Comparison of ENCODE assay signal across 12 cellular contexts in genomic region chr2:240455719-240456606, GRCh38. TPM values are rescaled to one million over a fixed set of nuclear protein-coding genes. Genes with fewer than 3 reads are reported as not detected.
A peak's percentile ranks its signal among the peaks of the same experiment; 100 is the strongest.
DNase-seq lines count a peak whose midpoint lies in the region; ATAC-seq and TF ChIP-seq lines count a peak whose summit lies in the region.
"Had no signal": no experiment of that assay in that cellular context is flagged by ENCODE, and none has a peak within 500 bp of the region (broad histone marks: within the 10 kb centered on the region; RNA-seq: fewer than 3 reads in every experiment).

No MANE protein-coding gene starts in this region.

- intact Hi-C loops in MCF 10A (cut with micrococcal nuclease) (no loop called here), esophagus muscularis mucosa (cut with DNase I) (no loop called here), mucosa of descending colon (cut with DNase I, micrococcal nuclease) (no loop called here), vagina (cut with DNase I) (no loop called here)

- H3K27ac Mint-ChIP-seq in MCF 10A (ENCODE audit: low read depth, unreplicated experiment): no peak overlapping the region
- H3K27ac Mint-ChIP-seq: immature natural killer cell; naive thymus-derived CD4-positive, alpha-beta T cell; T-cell had no signal

- H3K4me1 ChIP-seq in esophagus muscularis mucosa (peaks cover 30 to 62% (median 47%) of the 10 kb centered on the region in 4 donors), mucosa of descending colon (ENCODE audit: low read depth) (peaks cover 8% of the 10 kb centered on the region), vagina (peaks cover 60% of the 10 kb centered on the region)

- in situ Hi-C loops in T47D (cut with HindIII; ENCODE audit: low pct_unique_long_range_greater_than_20kb, low sequenced_read_pairs): no loop called here

- H3K27ac ChIP-seq in esophagus muscularis mucosa (replicated peaks in 1 of 4) (peak overlapping the region in 1 of 4 donors; percentile 13), vagina (peak overlapping the region; percentile 76)

- H3K36me3 ChIP-seq in esophagus muscularis mucosa (peaks cover 0 to 17% (median 5%) of the 10 kb centered on the region in 4 donors), mucosa of descending colon (ENCODE audit: low read depth) (no peaks in the 10 kb centered on the region), vagina (no peaks in the 10 kb centered on the region)

- H3K4me3 ChIP-seq in esophagus muscularis mucosa (peak overlapping the region; percentile 7 to 40 (median 20)), mucosa of descending colon (no peak overlapping the region), vagina (peak overlapping the region; percentile 25 to 34)
- H3K4me3 ChIP-seq: testis had no signal

- TF ChIP-seq CTCF in MCF 10A (IDR thresholded peaks at IDR 0.05; ENCODE audit: unreplicated experiment): no peak
- TF ChIP-seq CTCF in esophagus muscularis mucosa (IDR thresholded peaks at IDR 0.05): no peak
- no peak for TF ChIP-seq CTCF in mucosa of descending colon (IDR thresholded peaks at IDR 0.05)
- TF ChIP-seq CTCF in vagina (IDR thresholded peaks at IDR 0.05): no peak
- no peak for TF ChIP-seq CTCF in GM10248 (IDR thresholded peaks at IDR 0.05; ENCODE audit: control extremely low read depth, extremely low read depth, low read depth, missing control alignments)

- DNase-seq in T47D (ENCODE audit: low read depth in 1 of 2, low spot score in 1 of 2): peak; percentile 76 to 77
- no peak for DNase-seq in MCF 10A (ENCODE audit: unreplicated experiment)
- no peak for DNase-seq in esophagus muscularis mucosa (ENCODE audit: extremely low spot score)
- peak in 2 of 3 donors; percentile 32 to 43 for DNase-seq in mucosa of descending colon
- no peak for DNase-seq in vagina (ENCODE audit: extremely low spot score in 2 of 2)
- no peak for DNase-seq in GM10248 (ENCODE audit: extremely low spot score)
- no peak for DNase-seq in germinal center (ENCODE audit: low spot score)
- DNase-seq: immature natural killer cell; naive thymus-derived CD4-positive, alpha-beta T cell; T-cell; testis had no signal

- H3K27me3 Mint-ChIP-seq in MCF 10A (ENCODE audit: insufficient read depth, unreplicated experiment): no peaks in the 10 kb centered on the region

- WGBS in esophagus muscularis mucosa: 23% methylated on average over 9 of the region's 59 CpGs

- H3K9me3 ChIP-seq in esophagus muscularis mucosa: no peaks in the 10 kb centered on the region
- H3K9me3 ChIP-seq in mucosa of descending colon: no peaks in the 10 kb centered on the region
- H3K9me3 ChIP-seq in vagina: no peaks in the 10 kb centered on the region
- H3K9me3 ChIP-seq: testis had no signal

- TF ChIP-seq EP300 in esophagus muscularis mucosa (IDR thresholded peaks at IDR 0.05): no peak

- ATAC-seq in mucosa of descending colon: peak; percentile 16
- no peak for ATAC-seq in GM19035 (IDR thresholded peaks at IDR 0.05; ENCODE audit: unreplicated experiment)
- ATAC-seq: naive thymus-derived CD4-positive, alpha-beta T cell; T-cell had no signal

- TF ChIP-seq POLR2A in esophagus muscularis mucosa (IDR thresholded peaks at IDR 0.05; ENCODE audit: low read depth) (no peak), vagina (IDR thresholded peaks at IDR 0.05) (no peak)

- CTCF ChIA-PET in MCF 10A (lab: Yijun Ruan, JAX): interaction anchor here (0.6 to 0.7 kb wide), 2 partner anchors 15 to 17 kb away, joined by 3 read pairs; no protein-coding TSS in a partner anchor
- CTCF ChIA-PET in GM10248 (lab: Yijun Ruan, JAX): no interaction called here

- peaks cover 0 to 40% (median 0%) of the 10 kb centered on the region in 4 donors for H3K27me3 ChIP-seq in esophagus muscularis mucosa
- no peaks in the 10 kb centered on the region for H3K27me3 ChIP-seq in vagina
- H3K27me3 ChIP-seq: testis had no signal

- no peaks in the 10 kb centered on the region for H3K9me3 Mint-ChIP-seq in MCF 10A (ENCODE audit: unreplicated experiment)
- H3K9me3 Mint-ChIP-seq: T-cell had no signal

- H3K4me1 Mint-ChIP-seq in MCF 10A (ENCODE audit: insufficient read depth, unreplicated experiment): no peaks in the 10 kb centered on the region

- H3K4me3 Mint-ChIP-seq in MCF 10A (ENCODE audit: unreplicated experiment): no peak overlapping the region
- H3K4me3 Mint-ChIP-seq: immature natural killer cell had no signal

- peaks cover 13% of the 10 kb centered on the region for H3K36me3 Mint-ChIP-seq in MCF 10A (ENCODE audit: insufficient read depth, unreplicated experiment)
- H3K36me3 Mint-ChIP-seq: immature natural killer cell; naive thymus-derived CD4-positive, alpha-beta T cell; T-cell had no signal

- no TSS peak for BruUV-seq in MCF 10A (replicated peaks; lab: Mats Ljungman, UMichigan)

- POLR2A ChIA-PET in MCF 10A (lab: Yijun Ruan, JAX) (no interaction called here), GM10248 (lab: Yijun Ruan, JAX) (no interaction called here)

RNA-seq across cellular contexts. Expression of gene GPC1, which starts 20.5 kb away (rescaled TPM):
- total RNA-seq in MCF 10A (2022) (36.9 and 38.9 TPM in 2 replicates), esophagus muscularis mucosa (10 to 100 TPM; 29.1 to 71.5 (median 41.8) TPM), mucosa of descending colon (10 to 100 TPM; 12.4 to 29.2 (median 15.4) TPM), vagina (73.2 TPM)

Comparison
In these comparisons a context has a peak if more than half of its experiments do, and no peak if none do; other contexts are left out.
1. DNase-seq: peak in T47D (2 of 2) and mucosa of descending colon (2 of 3); none in MCF 10A (single experiment), esophagus muscularis mucosa (single experiment), vagina (0 of 2), GM10248 (single experiment) and germinal center (single experiment).